ENCODE assay signal across 20 cellular contexts in genomic region chr10:100858258-100858657, GRCh38.
"Had no signal": no experiment of that assay in that cellular context is flagged by ENCODE, and none has a peak within 500 bp of the region (broad histone marks: within the 10 kb centered on the region; RNA-seq: fewer than 3 reads in every experiment).

No MANE protein-coding gene starts in this region.

- H3K27me3 ChIP-seq: ovary, testis had no signal

- H3K9me3 ChIP-seq: gastrocnemius medialis, psoas muscle, testis had no signal

- H3K4me3 ChIP-seq: gastrocnemius medialis, lung, ovary, psoas muscle, sigmoid colon, stomach, testis, tibial artery had no signal

- H3K27ac ChIP-seq: gastrocnemius medialis, ovary, psoas muscle, sigmoid colon, stomach, testis, tibial artery had no signal

- H3K4me3 Mint-ChIP-seq: effector memory CD8-positive, alpha-beta T cell; memory B cell; nephron; stimulated activated effector memory CD8-positive, alpha-beta T cell treated with anti-CD3 and anti-CD28 coated beads, Interleukin-12 subunit alpha, Interleukin-12 subunit beta, amount 100 ng/mL, for 72 hours; type B pancreatic cell had no signal

- H3K9me3 Mint-ChIP-seq: type B pancreatic cell had no signal

- H3K36me3 Mint-ChIP-seq: memory B cell; stimulated activated effector memory CD8-positive, alpha-beta T cell treated with anti-CD3 and anti-CD28 coated beads, Interleukin-12 subunit alpha, Interleukin-12 subunit beta, amount 100 ng/mL, for 72 hours; type B pancreatic cell had no signal

- H3K36me3 ChIP-seq: gastrocnemius medialis, ovary, sigmoid colon, stomach, tibial artery had no signal

- H3K4me1 Mint-ChIP-seq: memory B cell; nephron; stimulated activated effector memory CD8-positive, alpha-beta T cell treated with anti-CD3 and anti-CD28 coated beads, Interleukin-12 subunit alpha, Interleukin-12 subunit beta, amount 100 ng/mL, for 72 hours had no signal

- H3K27ac Mint-ChIP-seq: effector memory CD8-positive, alpha-beta T cell; memory B cell; nephron; stimulated activated effector memory CD8-positive, alpha-beta T cell treated with anti-CD3 and anti-CD28 coated beads, Interleukin-12 subunit alpha, Interleukin-12 subunit beta, amount 100 ng/mL, for 72 hours; type B pancreatic cell had no signal

- DNase-seq: cortex of kidney; effector memory CD8-positive, alpha-beta T cell; gastrocnemius medialis; kidney; ovary; psoas muscle; right cardiac atrium; sigmoid colon; stimulated activated CD4-positive, alpha-beta T cell treated with anti-CD3 and anti-CD28 coated beads, Interleukin-2, amount 100 ng/mL, for 24 hours; stimulated activated CD4-positive, alpha-beta T cell treated with anti-CD3 and anti-CD28 coated beads, Interleukin-4, amount 100 ng/mL, for 24 hours; stimulated activated naive CD4-positive, alpha-beta T cell treated with Interleukin-2 at 50 U/mL for 16 hours; stomach; testis; tibial artery had no signal

- ATAC-seq: effector memory CD8-positive, alpha-beta T cell; gastrocnemius medialis; left lobe of liver; psoas muscle; right cardiac atrium; stimulated activated effector memory CD8-positive, alpha-beta T cell treated with anti-CD3 and anti-CD28 coated beads, Interleukin-12 subunit alpha, Interleukin-12 subunit beta, amount 100 ng/mL, for 72 hours had no signal
